7 cellular contexts compared by ENCODE assay signal in genomic region chr22:20531404-20532181, GRCh38. TPM values are rescaled to one million over a fixed set of nuclear protein-coding genes. Genes with fewer than 3 reads are reported as not detected.
DNase-seq lines count a peak whose midpoint lies in the region; ATAC-seq and TF ChIP-seq lines count a peak whose summit lies in the region.

No MANE protein-coding gene starts in this region.

- DNase-seq in H7: peak; percentile 83
- DNase-seq in SW 1271 (lab: John Stamatoyannopoulos, UW): peak; percentile 80 to 91
- DNase-seq in fibroblast of villous mesenchyme (ENCODE audit: low read depth): peak; percentile 93
- no peak for DNase-seq in omental fat pad (ENCODE audit: low spot score)
- no peak for DNase-seq in central memory CD4-positive, alpha-beta T cell
- DNase-seq in stimulated activated CD4-positive, alpha-beta T cell treated with anti-CD3 and anti-CD28 coated beads, Interleukin-4, amount 100 ng/mL, for 1 hour: no peak

- H3K4me3 ChIP-seq in H7 (ENCODE audit: insufficient read depth, low read depth, low read length): no peak overlapping the region
- no peak overlapping the region for H3K4me3 ChIP-seq in fibroblast of villous mesenchyme (ENCODE audit: low read depth, low read length)

- H3K36me3 ChIP-seq in H7 (replicated peaks; ENCODE audit: control insufficient read depth, insufficient read depth, low read length): no peaks in the 10 kb centered on the region; the same call in 1 of the 2 replicates

- no peaks in the 10 kb centered on the region for H3K27me3 ChIP-seq in H7 (ENCODE audit: control insufficient read depth, insufficient read depth, low read length)

- ATAC-seq in omental fat pad (ENCODE audit: low FRiP score): peak; percentile 78
- ATAC-seq in GM21825 (IDR thresholded peaks at IDR 0.05; ENCODE audit: unreplicated experiment): no peak

- no peak for TF ChIP-seq CTCF in fibroblast of villous mesenchyme (IDR thresholded peaks at IDR 0.05; ENCODE audit: insufficient read depth, low read depth, low read length)
- TF ChIP-seq CTCF in omental fat pad (IDR thresholded peaks at IDR 0.05): no peak

RNA-seq across cellular contexts. Expression of gene MED15, which starts 24.2 kb away (rescaled TPM):
- 24.4 and 25.3 TPM in 2 replicates for total RNA-seq in H7 (2014; rRNA removed; shearing (Covaris generic))
- total RNA-seq in fibroblast of villous mesenchyme (37.0 and 51.0 TPM in 2 replicates), omental fat pad (10 to 100 TPM; 36.5 to 90.5 (median 57.2) TPM)

RNA-seq across cellular contexts. Expression of gene KLHL22, which starts 36.0 kb away (rescaled TPM):
- 21.4 and 28.9 TPM in 2 replicates for total RNA-seq in H7 (2014; rRNA removed; shearing (Covaris generic))
- 29.3 and 31.1 TPM in 2 replicates for total RNA-seq in fibroblast of villous mesenchyme
- 10 to 100 TPM; 19.8 to 45.0 (median 32.9) TPM for total RNA-seq in omental fat pad

Comparison
In these comparisons a context has a peak if more than half of its experiments do, and no peak if none do; other contexts are left out.
1. DNase-seq: peak in H7 (single experiment), SW 1271 (2 of 2) and fibroblast of villous mesenchyme (single experiment); none in omental fat pad (single experiment), central memory CD4-positive, alpha-beta T cell (single experiment) and stimulated activated CD4-positive, alpha-beta T cell treated with anti-CD3 and anti-CD28 coated beads, Interleukin-4, amount 100 ng/mL, for 1 hour (single experiment).